In genomic region chr4:88390128-88390527, GRCh38 we compare ENCODE assay signal across 11 cellular contexts.
"Had no signal": no experiment of that assay in that cellular context is flagged by ENCODE, and none has a peak within 500 bp of the region (broad histone marks: within the 10 kb centered on the region; RNA-seq: fewer than 3 reads in every experiment).

No MANE protein-coding gene starts in this region.

- H3K9me3 ChIP-seq: HAP-1 had no signal

- H2AFZ ChIP-seq: GM23248, GM23338 had no signal

- ATAC-seq: GM23338, HCT116 had no signal

- H3K27ac Mint-ChIP-seq: GM23338, H9, HFFc6 had no signal

- H3K4me2 ChIP-seq: GM23338 had no signal

- FAIRE-seq: H1, H54 had no signal

- H3K9me3 Mint-ChIP-seq: GM23338, HFFc6 had no signal

- H3K27ac ChIP-seq: GM23248 had no signal

- H3K4me3 ChIP-seq: GM23248, GM23338, HAP-1 had no signal

- H3K9ac ChIP-seq: GM23248 had no signal

- H3K4me3 Mint-ChIP-seq: GM23338, H9, HFFc6 had no signal

- H3K4me1 Mint-ChIP-seq: GM23338 had no signal

- DNase-seq: GM23248, GOT3, H7, H9, HCEC 1CT, HFFc6 had no signal
